ENCODE assay signal across 16 cellular contexts in the genomic region with DNA sequence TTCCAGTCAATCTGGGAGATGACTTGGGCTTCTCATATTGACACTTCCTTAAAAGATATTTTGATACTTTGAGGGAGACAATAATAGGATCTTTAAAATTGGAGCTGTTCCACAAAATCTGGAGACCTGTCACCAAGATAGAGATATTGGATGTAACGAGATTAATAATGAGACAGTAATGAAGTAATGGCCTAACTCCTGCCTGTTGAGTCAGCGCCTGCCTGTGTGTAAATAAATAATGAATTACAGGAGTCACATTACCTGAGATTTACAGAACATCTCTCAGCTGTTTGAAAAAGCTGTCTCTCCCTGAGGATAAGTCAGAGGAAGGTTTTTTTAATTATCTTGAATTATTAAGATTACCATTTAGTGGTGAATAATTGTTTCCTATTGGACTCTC.
"Had no signal": no experiment of that assay in that cellular context is flagged by ENCODE, and none has a peak within 500 bp of the region (broad histone marks: within the 10 kb centered on the region; RNA-seq: fewer than 3 reads in every experiment).

No MANE protein-coding gene starts in this region.

- FAIRE-seq: pancreas had no signal

- DNase-seq: activated gamma-delta T cell treated with Interleukin-2 at 50 U/mL for 16 hours; activated T-cell treated with anti-CD3 and anti-CD28 coated beads, Interleukin-2, amount 50 U/mL, for 1 hour; aorta; brain microvascular endothelial cell; central memory CD4-positive, alpha-beta T cell; dermis blood vessel endothelial cell; effector CD8-positive, alpha-beta T cell; foreskin melanocyte; immature natural killer cell; left cardiac atrium; mesenchymal stem cell; pancreas; right lobe of liver; stimulated activated CD4-positive, alpha-beta T cell treated with anti-CD3 and anti-CD28 coated beads, Interleukin-2, amount 100 ng/mL, for 24 hours; stimulated activated naive CD8-positive, alpha-beta T cell treated with anti-CD3 and anti-CD28 coated beads, Interleukin-15, amount 100 ng/mL, for 72 hours; T-helper 9 cell had no signal
